19 cellular contexts compared by ENCODE assay signal in genomic region chr5:41503860-41504259, GRCh38. TPM values are rescaled to one million over a fixed set of nuclear protein-coding genes. Genes with fewer than 3 reads are reported as not detected.
"Had no signal": no experiment of that assay in that cellular context is flagged by ENCODE, and none has a peak within 500 bp of the region (broad histone marks: within the 10 kb centered on the region; RNA-seq: fewer than 3 reads in every experiment).

No MANE protein-coding gene starts in this region.

- H3K4me3 ChIP-seq: coronary artery, left ventricle myocardium inferior, lower lobe of right lung, pancreas, right lobe of liver, spleen, testis, tibial nerve had no signal

- H3K9me3 ChIP-seq: left ventricle myocardium inferior, lower lobe of right lung, pancreas, right lobe of liver, spleen, testis, tibial nerve had no signal

- H3K27me3 ChIP-seq: right lobe of liver, testis had no signal

- H3K4me1 ChIP-seq: lower lobe of right lung, pancreas, right lobe of liver, spleen, testis, tibial nerve had no signal

- H3K36me3 ChIP-seq: left ventricle myocardium inferior, lower lobe of right lung, pancreas, right lobe of liver, spleen, tibial nerve had no signal

- H3K27ac ChIP-seq: coronary artery, lower lobe of right lung, pancreas, right lobe of liver, spleen, testis, tibial nerve had no signal

- DNase-seq: effector CD8-positive, alpha-beta T cell; immature natural killer cell; left ventricle myocardium inferior; lower lobe of right lung; natural killer cell; occipital lobe; pancreas; right lobe of liver; spleen; stimulated activated CD4-positive, alpha-beta T cell treated with anti-CD3 and anti-CD28 coated beads, Interleukin-15, amount 100 ng/mL, for 24 hours; stimulated activated CD4-positive, alpha-beta T cell treated with anti-CD3 and anti-CD28 coated beads, Interleukin-1b, Interleukin-23, amount 100 ng/mL, for 48 hours; stimulated activated CD4-positive, alpha-beta T cell treated with anti-CD3 and anti-CD28 coated beads, Interleukin-4, amount 100 ng/mL, for 4 hours; stimulated activated naive B cell treated with anti-CD40 and anti-IgM and Interleukin-4, amounts not matched to agents 10 μg/mL and 1 μg/mL and 100 μg/mL, for 72 hours; stimulated activated naive CD8-positive, alpha-beta T cell treated with anti-CD3 and anti-CD28 coated beads, Interleukin-15, amount 100 ng/mL, for 72 hours; testis had no signal

- ATAC-seq: esophagus mucosa; lower lobe of right lung; natural killer cell; right lobe of liver; stimulated activated naive B cell treated with anti-CD40 and anti-IgM and Interleukin-4, amounts not matched to agents 10 μg/mL and 1 μg/mL and 100 μg/mL, for 72 hours; stimulated activated naive CD8-positive, alpha-beta T cell treated with anti-CD3 and anti-CD28 coated beads, Interleukin-15, amount 100 ng/mL, for 72 hours had no signal

RNA-seq across cellular contexts. Expression of gene PLCXD3, which starts 6.5 kb away (rescaled TPM):
- polyA plus RNA-seq: immature natural killer cell, keratinocyte had no signal
